ENCODE assay signal across 19 cellular contexts in genomic region chr16:86906608-86907007, GRCh38.
DNase-seq lines count a peak whose midpoint lies in the region; ATAC-seq, FAIRE-seq and TF ChIP-seq lines count a peak whose summit lies in the region.
"Had no signal": no experiment of that assay in that cellular context is flagged by ENCODE, and none has a peak within 500 bp of the region (broad histone marks: within the 10 kb centered on the region; RNA-seq: fewer than 3 reads in every experiment).

No MANE protein-coding gene starts in this region.

- no peaks in the 10 kb centered on the region for H4K20me1 ChIP-seq in HepG2 (ENCODE audit: insufficient read depth, low read length)
- H4K20me1 ChIP-seq: BLaER1 had no signal

- H3K27me3 ChIP-seq in WERI-Rb-1 (ENCODE audit: insufficient read depth, low read depth, severe bottlenecking) (no peaks in the 10 kb centered on the region), HepG2 (ENCODE audit: control insufficient read depth in 1 of 2, insufficient read depth in 2 of 2, low read length in 2 of 2) (peaks cover 2 to 42% of the 10 kb centered on the region in 2 experiments; a peak in 4 of 5 replicates), pancreas (no peaks in the 10 kb centered on the region)
- H3K27me3 ChIP-seq: BLaER1 had no signal

- no peak overlapping the region for H3K4me2 ChIP-seq in HepG2 (ENCODE audit: low read depth, low read length)
- H3K4me2 ChIP-seq: BLaER1 had no signal

- TF ChIP-seq POLR2A in HepG2 (IDR thresholded peaks at IDR 0.05; ENCODE audit: insufficient read depth in 1 of 2, low read depth in 2 of 2, low read length in 2 of 2), result no peak

- POLR2A ChIA-PET in HepG2 (lab: Yijun Ruan, JAX), result no interaction called here

- H3K9me3 ChIP-seq in WERI-Rb-1 (ENCODE audit: severe bottlenecking), result no peaks in the 10 kb centered on the region
- H3K9me3 ChIP-seq in HepG2 (ENCODE audit: low read length), result peaks cover 7% of the 10 kb centered on the region; the same call in 1 of the 2 replicates
- H3K9me3 ChIP-seq in pancreas, result no peaks in the 10 kb centered on the region
- H3K9me3 ChIP-seq: BLaER1 had no signal

- TF ChIP-seq EP300 in HepG2 (IDR thresholded peaks at IDR 0.05; ENCODE audit: low read depth in 2 of 2, low read length in 2 of 2), result no peak
- no peak for TF ChIP-seq EP300 in HepG2 (CRISPR knock-in tag; IDR thresholded peaks at IDR 0.05; ENCODE audit: borderline replicate concordance)

- CTCF ChIA-PET in HepG2 (lab: Yijun Ruan, JAX; ENCODE audit: low intra/inter-chr PET ratio, low total read pairs), result no interaction called here

- ATAC-seq in HepG2, result no peak
- no peak for ATAC-seq in HG02759 (IDR thresholded peaks at IDR 0.05; ENCODE audit: unreplicated experiment)
- ATAC-seq in pancreas, result no peak
- ATAC-seq: HCT116 had no signal

- no peak for TF ChIP-seq RAD21 in HepG2 (CRISPR knock-in tag; IDR thresholded peaks at IDR 0.05)

- H3K4me3 ChIP-seq in WERI-Rb-1 (ENCODE audit: low read depth, low read length), result no peak overlapping the region
- H3K4me3 ChIP-seq in HepG2 (replicated peaks in 1 of 3; ENCODE audit: insufficient read depth in 1 of 3, low read depth in 2 of 3, low read length in 3 of 3), result no peak overlapping the region
- H3K4me3 ChIP-seq in pancreas, result no peak overlapping the region
- H3K4me3 ChIP-seq: BLaER1, GM23248 had no signal

- no TSS peak for BruUV-seq in HepG2 (replicated peaks; lab: Mats Ljungman, UMichigan)

- no peaks in the 10 kb centered on the region for H3K4me1 ChIP-seq in HepG2 (ENCODE audit: insufficient read depth, low read length)
- no peaks in the 10 kb centered on the region for H3K4me1 ChIP-seq in pancreas

- no peak for FAIRE-seq in HepG2 (lab: Jason Lieb, UNC)
- no peak for FAIRE-seq in pancreas (lab: Jason Lieb, UNC)
- FAIRE-seq: GM12892, H54 had no signal

- no peak overlapping the region for H3K9ac ChIP-seq in HepG2 (ENCODE audit: insufficient read depth, low read depth, low read length)
- H3K9ac ChIP-seq: BLaER1, GM23248 had no signal

- H3K79me2 ChIP-seq in HepG2 (ENCODE audit: insufficient read depth, low read length), result no peaks in the 10 kb centered on the region

- in situ Hi-C loops in HepG2 (cut with HindIII; ENCODE audit: extremely low pct_ligation_motif_present, low pct_unique_long_range_greater_than_20kb), result no loop called here

- no peaks in the 10 kb centered on the region for H3K36me3 ChIP-seq in WERI-Rb-1
- H3K36me3 ChIP-seq in HepG2 (replicated peaks in 1 of 2; ENCODE audit: control insufficient read depth in 1 of 2, insufficient read depth in 2 of 2, low read length in 2 of 2), result no peaks in the 10 kb centered on the region
- H3K36me3 ChIP-seq in pancreas, result no peaks in the 10 kb centered on the region
- H3K36me3 ChIP-seq: BLaER1 had no signal

- no peak overlapping the region for H3K27ac ChIP-seq in WERI-Rb-1
- H3K27ac ChIP-seq in HepG2 (ENCODE audit: extremely low read length, insufficient read depth, low read length), result no peak overlapping the region
- no peak overlapping the region for H3K27ac ChIP-seq in pancreas
- H3K27ac ChIP-seq: BLaER1, GM23248 had no signal

- TF ChIP-seq CTCF in WERI-Rb-1 (IDR thresholded peaks at IDR 0.05; ENCODE audit: low read depth, low read length) (no peak), HepG2 (CRISPR knock-in tag; IDR thresholded peaks at IDR 0.05) (no peak), pancreas (IDR thresholded peaks at IDR 0.05) (no peak)

- H2AFZ ChIP-seq in HepG2 (ENCODE audit: low read length), result no peak overlapping the region
- H2AFZ ChIP-seq: GM23248 had no signal

- 38% methylated on average over 15 of the region's 15 CpGs for WGBS in HepG2 (ENCODE audit: low lambda C conversion rate)
- WGBS in pancreas, 2 donors, result 42 to 45% methylated on average over 15 of the region's 15 CpGs

- intact Hi-C loops in HepG2 (cut with micrococcal nuclease; ENCODE audit: unreplicated experiment) (no loop called here), pancreas (cut with DNase I) (no loop called here)

- DNase-seq in DMS79 (lab: John Stamatoyannopoulos, UW) (peak; percentile 10), WERI-Rb-1 (peak; percentile 17), islet precursor cell (peak; percentile 73), mucosa of gallbladder (ENCODE audit: low spot score) (peak; percentile 24), HepG2 (ENCODE audit: low spot score) (no peak), kidney tubule cell (ENCODE audit: low spot score) (no peak), pancreas (no peak)
- DNase-seq: 8988T; AML-193; CD8-positive, alpha-beta memory T cell; DMS53; GDM1; GM23248; IMR-90 had no signal

TF ChIP-seq in HepG2, 621 proteins besides CTCF, POLR2A, EP300 and RAD21:
- TF ChIP-seq YEATS2 (CRISPR knock-in tag; IDR thresholded peaks at IDR 0.05; ENCODE audit: borderline replicate concordance) (no peak), JARID2 (CRISPR knock-in tag; IDR thresholded peaks at IDR 0.05; ENCODE audit: insufficient replicate concordance) (no peak), ZBTB7A (CRISPR knock-in tag; IDR thresholded peaks at IDR 0.05) (no peak), ZNF138 (CRISPR knock-in tag; IDR thresholded peaks at IDR 0.05; ENCODE audit: low read depth) (no peak), TFDP1 (CRISPR knock-in tag; IDR thresholded peaks at IDR 0.05; ENCODE audit: borderline replicate concordance) (no peak), GATAD1 (CRISPR knock-in tag; IDR thresholded peaks at IDR 0.05) (no peak), ZNF670 (CRISPR knock-in tag; IDR thresholded peaks at IDR 0.05; ENCODE audit: borderline replicate concordance) (no peak), KLF11 (CRISPR knock-in tag; IDR thresholded peaks at IDR 0.05) (no peak), SETDB1 (CRISPR knock-in tag; IDR thresholded peaks at IDR 0.05; ENCODE audit: borderline replicate concordance) (no peak), GABPA (IDR thresholded peaks at IDR 0.05; ENCODE audit: low read depth, low read length) (no peak), GABPA (CRISPR knock-in tag; IDR thresholded peaks at IDR 0.05; ENCODE audit: low read depth) (no peak), ZZZ3 (CRISPR knock-in tag; IDR thresholded peaks at IDR 0.05; ENCODE audit: borderline replicate concordance) (no peak)
- TF ChIP-seq, protein P1, sequence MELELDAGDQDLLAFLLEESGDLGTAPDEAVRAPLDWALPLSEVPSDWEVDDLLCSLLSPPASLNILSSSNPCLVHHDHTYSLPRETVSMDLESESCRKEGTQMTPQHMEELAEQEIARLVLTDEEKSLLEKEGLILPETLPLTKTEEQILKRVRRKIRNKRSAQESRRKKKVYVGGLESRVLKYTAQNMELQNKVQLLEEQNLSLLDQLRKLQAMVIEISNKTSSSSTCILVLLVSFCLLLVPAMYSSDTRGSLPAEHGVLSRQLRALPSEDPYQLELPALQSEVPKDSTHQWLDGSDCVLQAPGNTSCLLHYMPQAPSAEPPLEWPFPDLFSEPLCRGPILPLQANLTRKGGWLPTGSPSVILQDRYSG (CRISPR knock-in tag; IDR thresholded peaks at IDR 0.05), result no peak

Comparison
In these comparisons a context has a peak if more than half of its experiments do, and no peak if none do; other contexts are left out.
1. DNase-seq: peak in DMS79 (single experiment), WERI-Rb-1 (single experiment), islet precursor cell (single experiment) and mucosa of gallbladder (single experiment); none in HepG2 (single experiment), kidney tubule cell (single experiment) and pancreas (0 of 6).